Comparison of ENCODE assay signal across 8 cellular contexts in the genomic region with DNA sequence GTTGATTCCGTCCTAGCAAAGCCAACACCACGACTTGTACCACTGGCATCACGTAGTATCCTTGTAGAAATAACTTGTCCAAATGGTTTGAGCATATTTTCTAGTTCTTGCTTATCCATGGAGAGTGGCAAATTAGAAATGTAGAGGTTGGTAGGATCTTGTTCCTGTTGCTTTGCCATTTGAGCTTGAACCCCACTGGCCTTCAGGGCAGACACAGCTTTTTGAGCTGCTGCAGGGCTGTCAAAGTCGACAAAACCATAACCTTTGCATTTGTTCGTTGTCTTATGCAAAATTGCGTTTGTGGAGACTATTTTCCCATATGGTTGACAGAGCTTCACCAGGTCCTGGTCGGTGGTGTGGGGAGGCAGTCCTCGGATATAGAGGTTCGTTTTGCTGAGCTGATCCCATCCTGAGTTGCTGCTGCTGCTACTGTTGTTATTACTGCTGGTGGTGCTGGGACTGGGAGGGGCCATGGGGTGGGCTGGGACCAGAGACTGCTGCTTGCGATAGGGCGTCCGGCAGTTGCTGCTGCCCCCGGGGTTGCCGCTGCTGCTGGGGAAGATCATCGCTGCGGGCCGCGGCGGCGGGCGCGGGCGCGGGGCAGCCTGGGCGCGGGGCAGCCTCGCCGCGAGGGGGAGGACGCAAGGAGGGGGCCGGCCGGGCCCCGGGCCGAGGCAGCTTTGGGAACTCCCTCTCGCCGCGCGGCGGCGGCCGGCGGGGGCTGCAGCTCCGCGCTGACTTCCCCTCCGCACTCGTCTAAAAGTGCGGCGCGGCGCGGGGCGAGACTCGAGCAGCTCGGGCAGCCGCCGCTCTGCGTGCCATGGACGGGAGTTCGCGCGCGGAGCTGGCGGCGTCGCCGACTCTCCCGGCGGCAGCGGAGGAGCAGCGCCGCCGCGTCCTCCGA. TPM values are rescaled to one million over a fixed set of nuclear protein-coding genes. Genes with fewer than 3 reads are reported as not detected.
DNase-seq lines count a peak whose midpoint lies in the region; ATAC-seq and FAIRE-seq lines count a peak whose summit lies in the region.
"Not testable (repeated sequence)": the region's sequence is repeated elsewhere in the genome, so short reads cannot be mapped to it uniquely, and the experiment has no call there.

No MANE protein-coding gene starts in this region.

- FAIRE-seq in small intestine (lab: Jason Lieb, UNC), result not testable (repeated sequence)

- H3K36me3 ChIP-seq in duodenal mucosa (ENCODE audit: control insufficient read depth in 1 of 2, insufficient read depth in 2 of 2, low read length in 2 of 2); small intestine (ENCODE audit: control insufficient read depth in 2 of 2, insufficient read depth in 2 of 2, low read length in 2 of 2): not testable (repeated sequence)

- H3K4me3 ChIP-seq in duodenal mucosa (ENCODE audit: low read depth in 1 of 2, low read length in 2 of 2), result peak overlapping the region; percentile 12 to 60
- H3K4me3 ChIP-seq in small intestine (ENCODE audit: low read depth in 1 of 2, low read length in 2 of 2), result peak overlapping the region; percentile 44 to 53

- not testable (repeated sequence) for H3K9ac ChIP-seq in duodenal mucosa (ENCODE audit: low read depth in 1 of 2, low read length in 2 of 2)

- H3K27ac ChIP-seq in duodenal mucosa (ENCODE audit: low read depth, low read length), result not testable (repeated sequence)
- peak overlapping the region in 1 of 2 donors; percentile 52 for H3K27ac ChIP-seq in small intestine (ENCODE audit: low read depth in 1 of 2, low read length in 1 of 2)

- ATAC-seq in GM19324 (IDR thresholded peaks at IDR 0.05; ENCODE audit: low FRiP score, unreplicated experiment) (peak; percentile 59), HG03135 (IDR thresholded peaks at IDR 0.05; ENCODE audit: unreplicated experiment) (peak; percentile 56)

- H3K4me1 ChIP-seq in duodenal mucosa (ENCODE audit: control insufficient read depth in 1 of 2, insufficient read depth in 2 of 2, low read length in 2 of 2), result peaks cover 0 to 10% of the 10 kb centered on the region in 2 donors
- not testable (repeated sequence) for H3K4me1 ChIP-seq in small intestine (ENCODE audit: control insufficient read depth in 2 of 2, insufficient read depth in 1 of 2, low read depth in 1 of 2, low read length in 1 of 2)

- not testable (repeated sequence) for H3K27me3 ChIP-seq in duodenal mucosa (ENCODE audit: control insufficient read depth in 1 of 2, insufficient read depth in 2 of 2, low read length in 2 of 2); small intestine (ENCODE audit: control insufficient read depth in 2 of 2, insufficient read depth in 2 of 2, low read length in 2 of 2)

- DNase-seq in AG20443 (ENCODE audit: low spot score), result peak; percentile 83
- peak; percentile 37 for DNase-seq in NCI-H69 (lab: John Stamatoyannopoulos, UW)
- DNase-seq in activated CD8-positive, alpha-beta memory T cell treated with anti-CD3 and anti-CD28 coated beads for 48 hours (ENCODE audit: low read depth in 2 of 3, low spot score in 2 of 3), result peak in 2 of 3 experiments; percentile 7 to 10
- peak; percentile 17 for DNase-seq in kidney tubule cell (ENCODE audit: low spot score)
- DNase-seq in small intestine, result peak; percentile 7

- 5 to 8% (median 7%) methylated on average over 36 to 74 of the region's 74 CpGs for WGBS in small intestine, 3 donors

- H3K9me3 ChIP-seq in duodenal mucosa (ENCODE audit: control insufficient read depth in 1 of 2, low read length in 2 of 2); small intestine (ENCODE audit: control insufficient read depth, low read depth): not testable (repeated sequence)

RNA-seq across cellular contexts. Expression of a gene that starts 46.0 kb away (rescaled TPM):
- 1 to 10 TPM in 1 of 3 donors, under 1 TPM in 2; 0.22 to 4.0 (median 0.81) TPM for polyA plus RNA-seq in small intestine

Comparison
In these comparisons a context has a peak if more than half of its experiments do, and no peak if none do; other contexts are left out.
1. DNase-seq: peak in every context shown above with its lines; median percentile 83 in AG20443; 37 in NCI-H69; 17 in kidney tubule cell; 8 in activated CD8-positive, alpha-beta memory T cell treated with anti-CD3 and anti-CD28 coated beads for 48 hours; 7 in small intestine.